In the genomic region with DNA sequence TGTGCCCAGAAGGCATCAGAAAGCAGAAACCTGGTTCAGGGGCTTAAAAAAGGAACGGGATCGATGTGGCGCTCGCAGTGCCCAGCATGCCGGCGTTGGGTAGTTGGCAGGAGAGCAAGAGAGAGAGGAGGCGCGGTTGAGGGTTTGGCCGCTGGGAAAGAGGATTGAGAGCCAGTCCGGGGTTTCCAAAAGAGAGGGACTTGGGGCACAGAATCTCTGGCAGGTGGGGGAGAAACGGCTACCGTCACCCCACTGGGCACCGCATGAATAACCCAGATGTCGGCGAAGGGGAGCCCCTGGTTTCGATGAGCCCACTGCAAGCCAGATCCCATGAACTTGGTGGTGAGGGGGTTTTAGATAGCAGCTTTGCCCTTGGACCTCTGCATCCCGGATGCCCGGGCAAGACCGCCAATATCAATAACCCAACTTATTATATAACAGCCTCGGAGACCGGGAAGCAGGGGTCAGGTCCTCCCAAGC, we compare ENCODE assay signal across 8 cellular contexts.
DNase-seq lines count a peak whose midpoint lies in the region; ATAC-seq and TF ChIP-seq lines count a peak whose summit lies in the region.

No MANE protein-coding gene starts in this region.

- TF ChIP-seq POLR2A in heart left ventricle (IDR thresholded peaks at IDR 0.05) = no peak

- ATAC-seq in Right ventricle myocardium superior (ENCODE audit: poor library complexity) = peak; percentile 15
- no peak for ATAC-seq in Right ventricle myocardium inferior
- ATAC-seq in activated B cell treated with CpG ODN at 0.5 μM for 24 hours (ENCODE audit: low read depth) = peak; percentile 1
- ATAC-seq in heart left ventricle = peak in 2 of 4 donors; percentile 1 to 16
- ATAC-seq in GM18519 (IDR thresholded peaks at IDR 0.05; ENCODE audit: low FRiP score, unreplicated experiment) = no peak
- ATAC-seq in HG02610 (IDR thresholded peaks at IDR 0.05; ENCODE audit: unreplicated experiment) = no peak

- H3K4me3 Mint-ChIP-seq in activated B cell treated with CpG ODN at 0.5 μM for 24 hours = peak overlapping the region; percentile 86

- POLR2A ChIA-PET in activated B cell treated with CpG ODN at 0.5 μM for 24 hours (lab: Charles Lee) = interaction anchor here (0.7 to 5.2 kb wide), 4 partner anchors 81 to 288 kb away, joined by 3 to 108 read pairs (median 10); partner anchors contain the start of genes CYB5RL, MRPL37 and SSBP3

- peak overlapping the region; percentile 78 to 97 (median 92) for H3K27ac ChIP-seq in heart left ventricle

- 24 to 35% (median 28%) methylated on average over 20 to 21 of the region's 21 CpGs for WGBS in heart left ventricle, 4 donors

- CTCF ChIA-PET in activated B cell treated with CpG ODN at 0.5 μM for 24 hours (lab: Charles Lee) = interaction anchor here (1.3 to 3.0 kb wide), 2 partner anchors 12 to 81 kb away, joined by 3 to 37 read pairs; partner anchors contain the start of gene SSBP3

- peaks cover 22% of the 10 kb centered on the region for H3K4me1 Mint-ChIP-seq in activated B cell treated with CpG ODN at 0.5 μM for 24 hours

- H3K36me3 Mint-ChIP-seq in activated B cell treated with CpG ODN at 0.5 μM for 24 hours (ENCODE audit: low read depth) = no peaks in the 10 kb centered on the region

- peaks cover 7% of the 10 kb centered on the region for H3K27me3 Mint-ChIP-seq in activated B cell treated with CpG ODN at 0.5 μM for 24 hours

- intact Hi-C loops in Right ventricle myocardium superior (cut with DNase I) (loop anchor here (1.0 kb wide), 1 partner anchor 78 kb away; no protein-coding TSS in a partner anchor), Right ventricle myocardium inferior (cut with DNase I) (loop anchor here (1.0 to 10.0 kb wide), 6 partner anchors 80 to 540 kb away; partner anchors contain the start of genes CYB5RL, IFT25, LRRC42 and MRPL37), activated B cell treated with CpG ODN at 0.5 μM for 24 hours (cut with micrococcal nuclease) (loop anchor here (1.0 to 2.0 kb wide), 6 partner anchors 12 to 434 kb away; partner anchors contain the start of genes CYB5RL, MRPL37, PARS2 and TCEANC2), heart left ventricle (cut with DNase I) (loop anchor here (1.0 to 10.0 kb wide), 22 partner anchors 78 to 417 kb away; partner anchors contain the start of genes CYB5RL (in 4 of the 10), MRPL37 (in 4 of the 10) and SSBP3 (in 1 of the 10))

- no peak for TF ChIP-seq CTCF in activated B cell treated with CpG ODN at 0.5 μM for 24 hours (IDR thresholded peaks at IDR 0.05)
- no peak for TF ChIP-seq CTCF in heart left ventricle (IDR thresholded peaks at IDR 0.05)

- no peaks in the 10 kb centered on the region for H3K36me3 ChIP-seq in heart left ventricle

- peak overlapping the region in 11 of 12 donors; percentile 48 to 88 (median 67) for H3K4me3 ChIP-seq in heart left ventricle

- H3K27ac Mint-ChIP-seq in activated B cell treated with CpG ODN at 0.5 μM for 24 hours = peak overlapping the region; percentile 71

- no peaks in the 10 kb centered on the region for H3K9me3 ChIP-seq in heart left ventricle

- H3K27me3 ChIP-seq in heart left ventricle = peaks cover 0 to 6% (median 0%) of the 10 kb centered on the region in 9 donors

- DNase-seq in Right ventricle myocardium superior (peak; percentile 57), Right ventricle myocardium inferior (ENCODE audit: missing footprints) (no peak), activated B cell treated with CpG ODN at 0.5 μM for 24 hours (no peak), heart left ventricle (peak in 3 of 5 donors; percentile 31 to 52 (median 31)), putamen (ENCODE audit: low spot score) (peak; percentile 35), NCI-H82 treated with DMSO at 0.1 percent for 48 hours (lab: John Stamatoyannopoulos, UW; ENCODE audit: unreplicated experiment) (no peak)

- no peaks in the 10 kb centered on the region for H3K9me3 Mint-ChIP-seq in activated B cell treated with CpG ODN at 0.5 μM for 24 hours

- H3K4me1 ChIP-seq in heart left ventricle = peaks cover 3 to 32% (median 20%) of the 10 kb centered on the region in 12 donors

Comparison
In these comparisons a context has a peak if more than half of its experiments do, and no peak if none do; other contexts are left out.
1. ATAC-seq: peak in Right ventricle myocardium superior (single experiment) and activated B cell treated with CpG ODN at 0.5 μM for 24 hours (single experiment); none in Right ventricle myocardium inferior (single experiment), GM18519 (single experiment) and HG02610 (single experiment).
2. DNase-seq: peak in Right ventricle myocardium superior (single experiment), heart left ventricle (3 of 5) and putamen (single experiment); none in Right ventricle myocardium inferior (single experiment), activated B cell treated with CpG ODN at 0.5 μM for 24 hours (single experiment) and NCI-H82 treated with DMSO at 0.1 percent for 48 hours (single experiment).